Comparison of ENCODE assay signal across 10 cellular contexts in genomic region chr3:45462522-45463262, GRCh38.
DNase-seq lines count a peak whose midpoint lies in the region; ATAC-seq and TF ChIP-seq lines count a peak whose summit lies in the region.
"Had no signal": no experiment of that assay in that cellular context is flagged by ENCODE, and none has a peak within 500 bp of the region (broad histone marks: within the 10 kb centered on the region; RNA-seq: fewer than 3 reads in every experiment).

No MANE protein-coding gene starts in this region.

- H3K9me3 Mint-ChIP-seq in activated CD8-positive, alpha-beta T cell treated with anti-CD3 and anti-CD28 coated beads, Interleukin-2, amount 10 ng/mL, durations not matched to agents 7 days and 5 days (ENCODE audit: insufficient read depth): no peaks in the 10 kb centered on the region
- peaks cover 27% of the 10 kb centered on the region for H3K9me3 Mint-ChIP-seq in nephron progenitor cell

- H3K4me1 Mint-ChIP-seq in activated CD8-positive, alpha-beta T cell treated with anti-CD3 and anti-CD28 coated beads, Interleukin-2, amount 10 ng/mL, durations not matched to agents 7 days and 5 days (ENCODE audit: low read depth): peaks cover 32% of the 10 kb centered on the region
- H3K4me1 Mint-ChIP-seq in nephron progenitor cell: peaks cover 53% of the 10 kb centered on the region

- 92 to 100% methylated on average over 1 to 5 of the region's 5 CpGs for WGBS in gastroesophageal sphincter (ENCODE audit: low coverage in 1 of 2), 2 donors

- POLR2A ChIA-PET in activated CD8-positive, alpha-beta T cell treated with anti-CD3 and anti-CD28 coated beads, Interleukin-2, amount 10 ng/mL, durations not matched to agents 7 days and 5 days (lab: Charles Lee): interaction anchor here (0.6 kb wide), 1 partner anchor 12 kb away, joined by 7 read pairs; no protein-coding TSS in a partner anchor

- ATAC-seq in HG02798 (IDR thresholded peaks at IDR 0.05; ENCODE audit: poor library complexity, unreplicated experiment): peak; percentile 60
- peak; percentile 68 for ATAC-seq in activated CD8-positive, alpha-beta T cell treated with anti-CD3 and anti-CD28 coated beads, Interleukin-2, amount 10 ng/mL, durations not matched to agents 7 days and 5 days
- no peak for ATAC-seq in GM19455 (IDR thresholded peaks at IDR 0.05; ENCODE audit: unreplicated experiment)
- no peak for ATAC-seq in GM18909 (IDR thresholded peaks at IDR 0.05; ENCODE audit: poor library complexity, unreplicated experiment)
- ATAC-seq in gastroesophageal sphincter: no peak

- no peaks in the 10 kb centered on the region for H3K9me3 ChIP-seq in DOHH2 (ENCODE audit: control insufficient read depth, insufficient read depth, low read length)
- peaks cover 0 to 7% (median 0%) of the 10 kb centered on the region in 3 donors for H3K9me3 ChIP-seq in gastroesophageal sphincter

- DNase-seq in activated CD8-positive, alpha-beta T cell treated with anti-CD3 and anti-CD28 coated beads, Interleukin-2, amount 10 ng/mL, durations not matched to agents 7 days and 5 days: peak; percentile 36
- DNase-seq in nephron progenitor cell (no peak), GM19238 (ENCODE audit: insufficient read length, low spot score) (no peak)
- DNase-seq: glutamatergic neuron had no signal

- H3K27me3 Mint-ChIP-seq in activated CD8-positive, alpha-beta T cell treated with anti-CD3 and anti-CD28 coated beads, Interleukin-2, amount 10 ng/mL, durations not matched to agents 7 days and 5 days (ENCODE audit: low read depth): no peaks in the 10 kb centered on the region
- peaks cover 3% of the 10 kb centered on the region for H3K27me3 Mint-ChIP-seq in nephron progenitor cell (ENCODE audit: low read depth, poor library complexity)

- H3F3A ChIP-seq in DOHH2 (ENCODE audit: control insufficient read depth, insufficient read depth): no peaks in the 10 kb centered on the region

- peak overlapping the region; percentile 42 for H3K27ac Mint-ChIP-seq in activated CD8-positive, alpha-beta T cell treated with anti-CD3 and anti-CD28 coated beads, Interleukin-2, amount 10 ng/mL, durations not matched to agents 7 days and 5 days
- peak overlapping the region; percentile 91 for H3K27ac Mint-ChIP-seq in nephron progenitor cell

- no peak overlapping the region for H3K4me3 Mint-ChIP-seq in activated CD8-positive, alpha-beta T cell treated with anti-CD3 and anti-CD28 coated beads, Interleukin-2, amount 10 ng/mL, durations not matched to agents 7 days and 5 days
- H3K4me3 Mint-ChIP-seq in nephron progenitor cell: peak overlapping the region; percentile 34
- H3K4me3 Mint-ChIP-seq: CD8-positive, alpha-beta memory T cell had no signal

- no peak for TF ChIP-seq EP300 in gastroesophageal sphincter (IDR thresholded peaks at IDR 0.05)

- H3K9me2 ChIP-seq in DOHH2 (replicated peaks; ENCODE audit: control insufficient read depth, low read length): no peaks in the 10 kb centered on the region

- H3K79me2 ChIP-seq in DOHH2 (ENCODE audit: control insufficient read depth, low read length): no peaks in the 10 kb centered on the region

- no peaks in the 10 kb centered on the region for H4K20me1 ChIP-seq in DOHH2 (ENCODE audit: control insufficient read depth, insufficient read depth, low read depth, low read length)

- H3K27ac ChIP-seq in DOHH2 (ENCODE audit: low read depth, low read length) (0 out of 2 replicates have a peak overlapping the region, but pooled peaks have one; percentile 11), gastroesophageal sphincter (no peak overlapping the region)

- TF ChIP-seq CTCF in DOHH2 (IDR thresholded peaks at IDR 0.05; ENCODE audit: low read depth, low read length, poor library complexity, severe bottlenecking): no peak
- TF ChIP-seq CTCF in nephron progenitor cell (IDR thresholded peaks at IDR 0.05): no peak
- TF ChIP-seq CTCF in gastroesophageal sphincter (IDR thresholded peaks at IDR 0.05): no peak

- peaks cover 36% of the 10 kb centered on the region for H3K36me3 Mint-ChIP-seq in activated CD8-positive, alpha-beta T cell treated with anti-CD3 and anti-CD28 coated beads, Interleukin-2, amount 10 ng/mL, durations not matched to agents 7 days and 5 days (ENCODE audit: low read depth)
- H3K36me3 Mint-ChIP-seq in nephron progenitor cell (ENCODE audit: low read depth): peaks cover 50% of the 10 kb centered on the region

- no peaks in the 10 kb centered on the region for H3K27me3 ChIP-seq in DOHH2 (ENCODE audit: control insufficient read depth, low read length)
- no peaks in the 10 kb centered on the region for H3K27me3 ChIP-seq in gastroesophageal sphincter

- TF ChIP-seq POLR2A in gastroesophageal sphincter (IDR thresholded peaks at IDR 0.05): no peak

- peaks cover 33% of the 10 kb centered on the region for H3K36me3 ChIP-seq in DOHH2 (ENCODE audit: control insufficient read depth, low read length)
- H3K36me3 ChIP-seq in gastroesophageal sphincter: peaks cover 0 to 61% of the 10 kb centered on the region in 2 donors

- H3K4me3 ChIP-seq in DOHH2 (ENCODE audit: low read length) (0 out of 2 replicates have a peak overlapping the region, but pooled peaks have one; percentile 6), gastroesophageal sphincter (no peak overlapping the region)

- H3K4me1 ChIP-seq in DOHH2 (ENCODE audit: control insufficient read depth, low read length): peaks cover 20% of the 10 kb centered on the region
- peaks cover 0 to 5% (median 4%) of the 10 kb centered on the region in 3 donors for H3K4me1 ChIP-seq in gastroesophageal sphincter

- H3K4me2 ChIP-seq in DOHH2 (ENCODE audit: low read length): peak overlapping the region; percentile 46

- CTCF ChIA-PET in activated CD8-positive, alpha-beta T cell treated with anti-CD3 and anti-CD28 coated beads, Interleukin-2, amount 10 ng/mL, durations not matched to agents 7 days and 5 days (lab: Charles Lee): interaction anchor here (1.4 kb wide), 1 partner anchor 10 kb away, joined by 3 read pairs; no protein-coding TSS in a partner anchor

Comparison
In these comparisons a context has a peak if more than half of its experiments do, and no peak if none do; other contexts are left out.
1. ATAC-seq: peak in HG02798 (single experiment) and activated CD8-positive, alpha-beta T cell treated with anti-CD3 and anti-CD28 coated beads, Interleukin-2, amount 10 ng/mL, durations not matched to agents 7 days and 5 days (single experiment); none in GM19455 (single experiment), GM18909 (single experiment) and gastroesophageal sphincter (single experiment).